8 cellular contexts compared by ENCODE assay signal in genomic region chr19:4007021-4007835, GRCh38. TPM values are rescaled to one million over a fixed set of nuclear protein-coding genes. Genes with fewer than 3 reads are reported as not detected.
DNase-seq lines count a peak whose midpoint lies in the region; ATAC-seq and TF ChIP-seq lines count a peak whose summit lies in the region.

A gene with protein sequence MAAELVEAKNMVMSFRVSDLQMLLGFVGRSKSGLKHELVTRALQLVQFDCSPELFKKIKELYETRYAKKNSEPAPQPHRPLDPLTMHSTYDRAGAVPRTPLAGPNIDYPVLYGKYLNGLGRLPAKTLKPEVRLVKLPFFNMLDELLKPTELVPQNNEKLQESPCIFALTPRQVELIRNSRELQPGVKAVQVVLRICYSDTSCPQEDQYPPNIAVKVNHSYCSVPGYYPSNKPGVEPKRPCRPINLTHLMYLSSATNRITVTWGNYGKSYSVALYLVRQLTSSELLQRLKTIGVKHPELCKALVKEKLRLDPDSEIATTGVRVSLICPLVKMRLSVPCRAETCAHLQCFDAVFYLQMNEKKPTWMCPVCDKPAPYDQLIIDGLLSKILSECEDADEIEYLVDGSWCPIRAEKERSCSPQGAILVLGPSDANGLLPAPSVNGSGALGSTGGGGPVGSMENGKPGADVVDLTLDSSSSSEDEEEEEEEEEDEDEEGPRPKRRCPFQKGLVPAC (plus strand): TSS chr19:4007736. CDS start chr19:4007761, 25 bp downstream.

- H3K4me1 ChIP-seq in HUES48 (ENCODE audit: control insufficient read depth, insufficient read depth, low read length) (0 out of 2 replicates have a peak, but pooled peaks cover 6% of the 10 kb centered on the region), NT2/D1 (ENCODE audit: insufficient read depth, insufficient read length) (peaks cover 9% of the 10 kb centered on the region)

- in situ Hi-C loops in endometrial microvascular endothelial cells (cut with HindIII; ENCODE audit: inconsistent ontology term, low pct_unique_long_range_greater_than_20kb, low sequenced_read_pairs), result no loop called here

- H3K27ac ChIP-seq in HUES48 (ENCODE audit: low read depth, low read length), result peak within 1 kb of the TSS; percentile 90

- H3K27me3 ChIP-seq in HUES48 (ENCODE audit: control insufficient read depth, insufficient read depth, low read length), result no peaks in the 10 kb centered on the region
- no peaks in the 10 kb centered on the region for H3K27me3 ChIP-seq in NT2/D1 (ENCODE audit: insufficient read depth, insufficient read length)

- H3K36me3 Mint-ChIP-seq in mesothelial cell of epicardium, result no peaks in the 10 kb centered on the region

- TF ChIP-seq CTCF in mesothelial cell of epicardium (IDR thresholded peaks at IDR 0.05; ENCODE audit: unreplicated experiment), result no peak

- H3K27ac Mint-ChIP-seq in mesothelial cell of epicardium, result peak within 1 kb of the TSS; percentile 83

- peak; percentile 84 for ATAC-seq in GM21381 (IDR thresholded peaks at IDR 0.05; ENCODE audit: unreplicated experiment)

- H3K4me3 ChIP-seq in HUES48 (ENCODE audit: low read depth, low read length) (peak within 1 kb of the TSS; percentile 88), NT2/D1 (ENCODE audit: insufficient read length, low read depth) (peak within 1 kb of the TSS; percentile 99)

- no peaks in the 10 kb centered on the region for H3K27me3 Mint-ChIP-seq in mesothelial cell of epicardium (ENCODE audit: low read depth)

- H3K4me1 Mint-ChIP-seq in mesothelial cell of epicardium, result peaks cover 30% of the 10 kb centered on the region

- H3K9me3 ChIP-seq in HUES48 (ENCODE audit: control insufficient read depth, insufficient read depth, low read length) (no peaks in the 10 kb centered on the region), NT2/D1 (ENCODE audit: insufficient read depth, low read length) (no peaks in the 10 kb centered on the region)

- H3K9ac ChIP-seq in HUES48 (ENCODE audit: low read depth, low read length), result peak within 1 kb of the TSS; percentile 79
- peak within 1 kb of the TSS; percentile 95 for H3K9ac ChIP-seq in NT2/D1 (ENCODE audit: insufficient read length, low read depth)

- peak within 1 kb of the TSS; percentile 77 for H3K4me3 Mint-ChIP-seq in mesothelial cell of epicardium

- DNase-seq in COR-L47 (lab: John Stamatoyannopoulos, UW) (peak; percentile 98), NT2/D1 (ENCODE audit: low read depth, low spot score) (peak; percentile 94), mesothelial cell of epicardium (ENCODE audit: low spot score in 2 of 2, unreplicated experiment in 2 of 2) (peak; percentile 95 to 97)
- peak; percentile 75 for DNase-seq in activated CD8-positive, alpha-beta memory T cell treated with anti-CD3 and anti-CD28 coated beads, Interleukin-2, amount 50 U/mL, for 24 hours (ENCODE audit: extremely low read depth)
- DNase-seq in stimulated activated CD8-positive, alpha-beta memory T cell treated with anti-CD3 and anti-CD28 coated beads, Interleukin-15, amount 100 ng/mL, for 48 hours (ENCODE audit: low read depth in 2 of 2), result peak; percentile 96 to 97

- H3K36me3 ChIP-seq in HUES48 (ENCODE audit: control insufficient read depth, insufficient read depth, low read length) (peaks cover 16% of the 10 kb centered on the region; the same call in 1 of the 2 replicates), NT2/D1 (ENCODE audit: insufficient read depth, insufficient read length, low read length) (peaks cover 26% of the 10 kb centered on the region)

- H3K9me3 Mint-ChIP-seq in mesothelial cell of epicardium, result no peaks in the 10 kb centered on the region

RNA-seq across cellular contexts. Expression of the gene that starts here (rescaled TPM):
- total RNA-seq in endometrial microvascular endothelial cells (ENCODE audit: inconsistent ontology term) (39.8 TPM), mesothelial cell of epicardium (47.9 to 50.1 TPM (median 48.0 TPM) in 3 replicates)

Comparison
In these comparisons a context has a peak if more than half of its experiments do, and no peak if none do; other contexts are left out.
1. Peak in every context shown above with its lines: DNase-seq, ATAC-seq, H3K4me3 ChIP-seq and H3K27ac ChIP-seq.